In genomic region chr4:85929926-85930325, GRCh38 we compare ENCODE assay signal across 9 cellular contexts.
DNase-seq lines count a peak whose midpoint lies in the region; ATAC-seq, FAIRE-seq and TF ChIP-seq lines count a peak whose summit lies in the region.
"Had no signal": no experiment of that assay in that cellular context is flagged by ENCODE, and none has a peak within 500 bp of the region (broad histone marks: within the 10 kb centered on the region; RNA-seq: fewer than 3 reads in every experiment).

No MANE protein-coding gene starts in this region.

- H3K36me3 ChIP-seq in subcutaneous abdominal adipose tissue (ENCODE audit: control insufficient read depth in 5 of 5, insufficient read depth in 5 of 5, low read length in 5 of 5), result no peaks in the 10 kb centered on the region
- H3K36me3 ChIP-seq in SK-N-SH (replicated peaks in 1 of 2; ENCODE audit: control insufficient read depth in 1 of 2, insufficient read depth in 2 of 2, low read length in 1 of 2), result no peaks in the 10 kb centered on the region

- no peak overlapping the region for H3K4me2 ChIP-seq in SK-N-SH

- H3K9ac ChIP-seq in subcutaneous abdominal adipose tissue (ENCODE audit: low read length in 5 of 5), result no peak overlapping the region
- no peak overlapping the region for H3K9ac ChIP-seq in SK-N-SH

- WGBS in SK-N-SH (ENCODE audit: low lambda C conversion rate), result 84% methylated on average over 10 of the region's 10 CpGs

- H3K27me3 ChIP-seq in subcutaneous abdominal adipose tissue (ENCODE audit: control insufficient read depth in 5 of 5, insufficient read depth in 4 of 5, low read length in 5 of 5), result no peaks in the 10 kb centered on the region
- no peaks in the 10 kb centered on the region for H3K27me3 ChIP-seq in SK-N-SH (ENCODE audit: insufficient read depth)

- H3K4me1 ChIP-seq in subcutaneous abdominal adipose tissue (ENCODE audit: control insufficient read depth in 5 of 5, insufficient read depth in 5 of 5, low read length in 5 of 5), result peaks cover 7 to 47% (median 27%) of the 10 kb centered on the region in 5 donors
- no peaks in the 10 kb centered on the region; a peak in 1 of 4 replicates for H3K4me1 ChIP-seq in SK-N-SH (ENCODE audit: control insufficient read depth in 1 of 2, insufficient read depth in 2 of 2, low read depth in 1 of 2, low read length in 1 of 2)

- no peaks in the 10 kb centered on the region for H3F3A ChIP-seq in SK-N-SH (replicated peaks; ENCODE audit: insufficient read depth)

- no peak overlapping the region for H2AFZ ChIP-seq in SK-N-SH (ENCODE audit: low read depth)

- H3K4me3 ChIP-seq in subcutaneous abdominal adipose tissue (ENCODE audit: low read depth in 1 of 5, low read length in 5 of 5) (peak overlapping the region; percentile 12 to 55 (median 51)), SK-N-SH (ENCODE audit: low read depth in 2 of 2, low read length in 1 of 2) (no peak overlapping the region)

- H3K27ac ChIP-seq in subcutaneous abdominal adipose tissue (ENCODE audit: low read depth, low read length) (no peak overlapping the region), SK-N-SH (ENCODE audit: low read depth in 2 of 2, low read length in 1 of 2) (no peak overlapping the region)

- TF ChIP-seq CTCF in SK-N-SH (IDR thresholded peaks at IDR 0.05), result no peak

- TF ChIP-seq EP300 in SK-N-SH (IDR thresholded peaks at IDR 0.05; ENCODE audit: borderline replicate concordance in 1 of 2, low read depth in 1 of 2, low read length in 1 of 2), result no peak

- no peaks in the 10 kb centered on the region for H4K20me1 ChIP-seq in SK-N-SH (ENCODE audit: insufficient read depth)

- peak; percentile 3 for DNase-seq in NCI-H2196 (lab: John Stamatoyannopoulos, UW; ENCODE audit: unreplicated experiment)
- no peak for DNase-seq in NCI-H2196 treated with DMSO at 0.1 percent for 48 hours (lab: John Stamatoyannopoulos, UW; ENCODE audit: unreplicated experiment)
- DNase-seq in RCC 7860 (ENCODE audit: low spot score), result peak; percentile 43
- DNase-seq in left colon, result peak; percentile 56 to 59
- DNase-seq in SK-N-SH, result no peak
- DNase-seq in activated CD4-positive, CD25-positive, alpha-beta regulatory T cell (lab: John Stamatoyannopoulos, UW), result no peak
- DNase-seq: activated CD8-positive, alpha-beta memory T cell treated with anti-CD3 and anti-CD28 coated beads, Interleukin-2, amount 50 U/mL, for 4 hours had no signal

- no peaks in the 10 kb centered on the region for H3K9me2 ChIP-seq in SK-N-SH

- H3K79me2 ChIP-seq in SK-N-SH (ENCODE audit: insufficient read depth), result no peaks in the 10 kb centered on the region

- intact Hi-C loops in left colon (cut with DNase I, micrococcal nuclease), result no loop called here

- FAIRE-seq in RCC 7860 (lab: Jason Lieb, UNC), result peak; percentile 76

- CTCF ChIA-PET in SK-N-SH (lab: Yijun Ruan, JAX), result no interaction called here

- TF ChIP-seq RAD21 in SK-N-SH (IDR thresholded peaks at IDR 0.05; ENCODE audit: low read length), result no peak

- POLR2A ChIA-PET in SK-N-SH (lab: Yijun Ruan, JAX), result no interaction called here

- peak; percentile 87 for ATAC-seq in left colon
- ATAC-seq in HG03520 (IDR thresholded peaks at IDR 0.05; ENCODE audit: unreplicated experiment), result no peak

- H3K9me3 ChIP-seq in subcutaneous abdominal adipose tissue (ENCODE audit: control insufficient read depth in 5 of 5, low read length in 5 of 5) (no peaks in the 10 kb centered on the region), SK-N-SH (no peaks in the 10 kb centered on the region)

TF ChIP-seq in SK-N-SH, 30 proteins besides CTCF, POLR2A, EP300 and RAD21:
- TF ChIP-seq FOSL2 (IDR thresholded peaks at IDR 0.05; ENCODE audit: borderline replicate concordance, low read depth) (no peak), CHD2 (IDR thresholded peaks at IDR 0.05; ENCODE audit: low read length, partially characterized antibody) (no peak), GABPA (IDR thresholded peaks at IDR 0.05; ENCODE audit: low read depth) (no peak), POLR2AphosphoS5 (IDR thresholded peaks at IDR 0.05; ENCODE audit: low read depth, low read length) (no peak), TAF1 (IDR thresholded peaks at IDR 0.05; ENCODE audit: borderline replicate concordance, low read depth, low read length) (no peak), MEF2A (IDR thresholded peaks at IDR 0.05; ENCODE audit: borderline replicate concordance, low read depth) (no peak), JUND (IDR thresholded peaks at IDR 0.05) (no peak), FOXM1 (IDR thresholded peaks at IDR 0.05; ENCODE audit: low read depth) (no peak), SMC3 (IDR thresholded peaks at IDR 0.05; ENCODE audit: low read depth, low read length) (no peak), REST (IDR thresholded peaks at IDR 0.05; ENCODE audit: low read depth, low read length) (no peak)
- TF ChIP-seq, protein P1, sequence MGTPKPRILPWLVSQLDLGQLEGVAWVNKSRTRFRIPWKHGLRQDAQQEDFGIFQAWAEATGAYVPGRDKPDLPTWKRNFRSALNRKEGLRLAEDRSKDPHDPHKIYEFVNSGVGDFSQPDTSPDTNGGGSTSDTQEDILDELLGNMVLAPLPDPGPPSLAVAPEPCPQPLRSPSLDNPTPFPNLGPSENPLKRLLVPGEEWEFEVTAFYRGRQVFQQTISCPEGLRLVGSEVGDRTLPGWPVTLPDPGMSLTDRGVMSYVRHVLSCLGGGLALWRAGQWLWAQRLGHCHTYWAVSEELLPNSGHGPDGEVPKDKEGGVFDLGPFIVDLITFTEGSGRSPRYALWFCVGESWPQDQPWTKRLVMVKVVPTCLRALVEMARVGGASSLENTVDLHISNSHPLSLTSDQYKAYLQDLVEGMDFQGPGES (IDR thresholded peaks at IDR 0.05; ENCODE audit: low read depth, low read length), result no peak
- TF ChIP-seq, protein P2, sequence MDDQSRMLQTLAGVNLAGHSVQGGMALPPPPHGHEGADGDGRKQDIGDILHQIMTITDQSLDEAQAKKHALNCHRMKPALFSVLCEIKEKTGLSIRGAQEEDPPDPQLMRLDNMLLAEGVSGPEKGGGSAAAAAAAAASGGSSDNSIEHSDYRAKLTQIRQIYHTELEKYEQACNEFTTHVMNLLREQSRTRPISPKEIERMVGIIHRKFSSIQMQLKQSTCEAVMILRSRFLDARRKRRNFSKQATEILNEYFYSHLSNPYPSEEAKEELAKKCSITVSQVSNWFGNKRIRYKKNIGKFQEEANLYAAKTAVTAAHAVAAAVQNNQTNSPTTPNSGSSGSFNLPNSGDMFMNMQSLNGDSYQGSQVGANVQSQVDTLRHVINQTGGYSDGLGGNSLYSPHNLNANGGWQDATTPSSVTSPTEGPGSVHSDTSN (IDR thresholded peaks at IDR 0.05), result no peak
- TF ChIP-seq, protein P3, sequence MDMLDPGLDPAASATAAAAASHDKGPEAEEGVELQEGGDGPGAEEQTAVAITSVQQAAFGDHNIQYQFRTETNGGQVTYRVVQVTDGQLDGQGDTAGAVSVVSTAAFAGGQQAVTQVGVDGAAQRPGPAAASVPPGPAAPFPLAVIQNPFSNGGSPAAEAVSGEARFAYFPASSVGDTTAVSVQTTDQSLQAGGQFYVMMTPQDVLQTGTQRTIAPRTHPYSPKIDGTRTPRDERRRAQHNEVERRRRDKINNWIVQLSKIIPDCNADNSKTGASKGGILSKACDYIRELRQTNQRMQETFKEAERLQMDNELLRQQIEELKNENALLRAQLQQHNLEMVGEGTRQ (IDR thresholded peaks at IDR 0.05; ENCODE audit: borderline replicate concordance, low read depth, low read length), result no peak
- TF ChIP-seq, protein P4, sequence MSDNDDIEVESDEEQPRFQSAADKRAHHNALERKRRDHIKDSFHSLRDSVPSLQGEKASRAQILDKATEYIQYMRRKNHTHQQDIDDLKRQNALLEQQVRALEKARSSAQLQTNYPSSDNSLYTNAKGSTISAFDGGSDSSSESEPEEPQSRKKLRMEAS (IDR thresholded peaks at IDR 0.05; ENCODE audit: low read depth), result no peak

Comparison
In these comparisons a context has a peak if more than half of its experiments do, and no peak if none do; other contexts are left out.
1. DNase-seq: peak in NCI-H2196 (single experiment), RCC 7860 (single experiment) and left colon (2 of 2); none in NCI-H2196 treated with DMSO at 0.1 percent for 48 hours (single experiment), SK-N-SH (single experiment) and activated CD4-positive, CD25-positive, alpha-beta regulatory T cell (0 of 4).
2. H3K4me3 ChIP-seq: peak in subcutaneous abdominal adipose tissue (5 of 5); none in SK-N-SH (0 of 2).